26 cellular contexts compared by ENCODE assay signal in genomic region chr12:53343449-53343848, GRCh38. TPM values are rescaled to one million over a fixed set of nuclear protein-coding genes. Genes with fewer than 3 reads are reported as not detected.
DNase-seq lines count a peak whose midpoint lies in the region; ATAC-seq, FAIRE-seq and TF ChIP-seq lines count a peak whose summit lies in the region.
"Had no signal": no experiment of that assay in that cellular context is flagged by ENCODE, and none has a peak within 500 bp of the region (broad histone marks: within the 10 kb centered on the region; RNA-seq: fewer than 3 reads in every experiment).

No MANE protein-coding gene starts in this region.

- POLR2A ChIA-PET in activated CD4-positive, alpha-beta T cell treated with anti-CD3 and anti-CD28 coated beads for 36 hours (lab: Charles Lee): no interaction called here
- POLR2A ChIA-PET in HepG2 (lab: Yijun Ruan, JAX): interaction anchor here (1.4 to 2.5 kb wide), 3 partner anchors 22 to 157 kb away, joined by 3 to 17 read pairs (median 10); partner anchors contain the start of genes AAAS, PRR13 and TARBP2

- H3K27me3 ChIP-seq in HepG2 (ENCODE audit: control insufficient read depth in 1 of 2, insufficient read depth in 2 of 2, low read length in 2 of 2): peaks cover 1 to 35% of the 10 kb centered on the region in 2 experiments

- H3K27me3 Mint-ChIP-seq in activated CD4-positive, alpha-beta T cell treated with anti-CD3 and anti-CD28 coated beads for 36 hours: peaks cover 6% of the 10 kb centered on the region
- H3K27me3 Mint-ChIP-seq in T-helper 17 cell: peaks cover 16% of the 10 kb centered on the region
- H3K27me3 Mint-ChIP-seq in natural killer cell (ENCODE audit: low read depth in 2 of 2): peaks cover 0 to 7% of the 10 kb centered on the region in 2 donors

- BruUV-seq in HepG2 (replicated peaks; lab: Mats Ljungman, UMichigan): no TSS peak

- H3K36me3 ChIP-seq in HepG2 (replicated peaks in 1 of 2; ENCODE audit: control insufficient read depth in 1 of 2, insufficient read depth in 2 of 2, low read length in 2 of 2): no peaks in the 10 kb centered on the region
- H3K36me3 ChIP-seq: gastroesophageal sphincter, left lung had no signal

- H4K20me1 ChIP-seq in HepG2 (ENCODE audit: insufficient read depth, low read length): no peaks in the 10 kb centered on the region

- no peak overlapping the region for H3K4me3 Mint-ChIP-seq in activated CD4-positive, alpha-beta T cell treated with anti-CD3 and anti-CD28 coated beads for 36 hours
- no peak overlapping the region for H3K4me3 Mint-ChIP-seq in T-helper 17 cell
- peak overlapping the region; percentile 75 for H3K4me3 Mint-ChIP-seq in natural killer cell

- no peak for ATAC-seq in activated CD4-positive, alpha-beta T cell treated with anti-CD3 and anti-CD28 coated beads for 36 hours
- ATAC-seq in T-helper 17 cell: no peak
- no peak for ATAC-seq in natural killer cell
- ATAC-seq in HepG2: no peak
- ATAC-seq: activated CD8-positive, alpha-beta T cell treated with anti-CD3 and anti-CD28 coated beads, Interleukin-2, amount 10 ng/mL, durations not matched to agents 7 days and 5 days; gastroesophageal sphincter; left lung; PC-3; stimulated activated naive CD8-positive, alpha-beta T cell treated with anti-CD3 and anti-CD28 coated beads, Interleukin-15, Interleukin-2, amounts not matched to agents 100 U/mL and 50 U/mL, for 24 hours had no signal

- WGBS in HepG2 (ENCODE audit: low lambda C conversion rate): 19% methylated on average over 3 of the region's 3 CpGs

- TF ChIP-seq RAD21 in HepG2 (CRISPR knock-in tag; IDR thresholded peaks at IDR 0.05): no peak

- H3K9me3 Mint-ChIP-seq in activated CD4-positive, alpha-beta T cell treated with anti-CD3 and anti-CD28 coated beads for 36 hours (ENCODE audit: low read depth): no peaks in the 10 kb centered on the region
- no peaks in the 10 kb centered on the region for H3K9me3 Mint-ChIP-seq in natural killer cell

- no peak overlapping the region for H2AFZ ChIP-seq in HepG2 (ENCODE audit: low read length)

- H3K4me2 ChIP-seq in HepG2 (ENCODE audit: low read depth, low read length): no peak overlapping the region

- CTCF ChIA-PET in activated CD4-positive, alpha-beta T cell treated with anti-CD3 and anti-CD28 coated beads for 36 hours (lab: Charles Lee): interaction anchor here (0.6 to 6.1 kb wide), 6 partner anchors 9 to 97 kb away, joined by 3 to 77 read pairs (median 4); partner anchors contain the start of gene AAAS
- CTCF ChIA-PET in HepG2 (lab: Yijun Ruan, JAX; ENCODE audit: low intra/inter-chr PET ratio, low total read pairs): no interaction called here

- H3K27ac Mint-ChIP-seq in activated CD4-positive, alpha-beta T cell treated with anti-CD3 and anti-CD28 coated beads for 36 hours: peak overlapping the region; percentile 33
- H3K27ac Mint-ChIP-seq in T-helper 17 cell: peak overlapping the region; percentile 78
- peak overlapping the region in 1 of 2 donors; percentile 36 for H3K27ac Mint-ChIP-seq in natural killer cell

- TF ChIP-seq CTCF in natural killer cell (IDR thresholded peaks at IDR 0.05): no peak
- no peak for TF ChIP-seq CTCF in HepG2 (CRISPR knock-in tag; IDR thresholded peaks at IDR 0.05)

- intact Hi-C loops in activated CD4-positive, alpha-beta T cell treated with anti-CD3 and anti-CD28 coated beads for 36 hours (cut with DNase I, micrococcal nuclease): no loop called here
- intact Hi-C loops in natural killer cell (cut with micrococcal nuclease) (loop anchor here (10.0 kb wide), 1 partner anchor 279 kb away; no protein-coding TSS in a partner anchor), HepG2 (cut with micrococcal nuclease; ENCODE audit: unreplicated experiment) (no loop called here)

- no peaks in the 10 kb centered on the region for H3K9me3 ChIP-seq in T-helper 17 cell (ENCODE audit: control insufficient read depth, low read length, poor library complexity, severe bottlenecking)
- no peaks in the 10 kb centered on the region for H3K9me3 ChIP-seq in HepG2 (ENCODE audit: low read length)
- H3K9me3 ChIP-seq: gastroesophageal sphincter, left lung had no signal

- no peak overlapping the region for H3K9ac ChIP-seq in HepG2 (ENCODE audit: insufficient read depth, low read depth, low read length)
- H3K9ac ChIP-seq: KMS-11 had no signal

- H3K4me1 ChIP-seq in HepG2 (ENCODE audit: insufficient read depth, low read length): peaks cover 17% of the 10 kb centered on the region

- no peak for TF ChIP-seq POLR2A in HepG2 (IDR thresholded peaks at IDR 0.05; ENCODE audit: insufficient read depth in 1 of 2, low read depth in 2 of 2, low read length in 2 of 2)

- no peaks in the 10 kb centered on the region for H3K36me3 Mint-ChIP-seq in activated CD4-positive, alpha-beta T cell treated with anti-CD3 and anti-CD28 coated beads for 36 hours (ENCODE audit: low read depth)
- H3K36me3 Mint-ChIP-seq in T-helper 17 cell (ENCODE audit: low read depth) (no peaks in the 10 kb centered on the region), natural killer cell (no peaks in the 10 kb centered on the region)

- DNase-seq in activated CD4-positive, alpha-beta T cell treated with anti-CD3 and anti-CD28 coated beads for 36 hours: no peak
- DNase-seq in activated CD4-positive, alpha-beta T cell treated with anti-CD3 and anti-CD28 coated beads for 4 hours: no peak
- DNase-seq in T-helper 17 cell: no peak
- no peak for DNase-seq in natural killer cell
- DNase-seq in HepG2 (ENCODE audit: low spot score): no peak
- no peak for DNase-seq in SIG-M5 (lab: John Stamatoyannopoulos, UW)
- DNase-seq: activated CD8-positive, alpha-beta T cell treated with anti-CD3 and anti-CD28 coated beads, Interleukin-2, amount 10 ng/mL, durations not matched to agents 7 days and 5 days; activated effector memory CD4-positive, alpha-beta T cell treated with Interleukin-2 at 50 U/mL for 16 hours; cortex of kidney; DMS79 treated with DMSO at 0.1 percent for 48 hours; left lung; NCI-H1105; NCI-H748 treated with DMSO at 0.1 percent for 48 hours; PC-3; stimulated activated CD4-positive, alpha-beta T cell treated with anti-CD3 and anti-CD28 coated beads, Interleukin-12 subunit alpha, Interleukin-12 subunit beta, amount 100 ng/mL, for 4 hours; stimulated activated naive CD8-positive, alpha-beta T cell treated with anti-CD3 and anti-CD28 coated beads, Interleukin-15, Interleukin-2, amounts not matched to agents 100 U/mL and 50 U/mL, for 24 hours had no signal

- no peaks in the 10 kb centered on the region for H3K79me2 ChIP-seq in HepG2 (ENCODE audit: insufficient read depth, low read length)

- TF ChIP-seq EP300 in HepG2 (IDR thresholded peaks at IDR 0.05; ENCODE audit: low read depth in 2 of 2, low read length in 2 of 2): no peak
- no peak for TF ChIP-seq EP300 in HepG2 (CRISPR knock-in tag; IDR thresholded peaks at IDR 0.05; ENCODE audit: borderline replicate concordance)

- FAIRE-seq in HepG2 (lab: Jason Lieb, UNC): no peak
- FAIRE-seq: GM18507, H54, TTC549 had no signal

- H3K4me3 ChIP-seq in HepG2 (replicated peaks in 1 of 3; ENCODE audit: insufficient read depth in 1 of 3, low read depth in 2 of 3, low read length in 3 of 3): no peak overlapping the region
- H3K4me3 ChIP-seq: gastroesophageal sphincter, left lung had no signal

- no peak overlapping the region for H3K27ac ChIP-seq in HepG2 (ENCODE audit: extremely low read length, insufficient read depth, low read length)
- H3K27ac ChIP-seq: C4-2B, KMS-11, left lung had no signal

- peaks cover 24% of the 10 kb centered on the region for H3K4me1 Mint-ChIP-seq in activated CD4-positive, alpha-beta T cell treated with anti-CD3 and anti-CD28 coated beads for 36 hours
- H3K4me1 Mint-ChIP-seq in T-helper 17 cell (peaks cover 27% of the 10 kb centered on the region), natural killer cell (peaks cover 12 to 20% of the 10 kb centered on the region in 2 donors)

- in situ Hi-C loops in HepG2 (cut with HindIII; ENCODE audit: extremely low pct_ligation_motif_present, low pct_unique_long_range_greater_than_20kb): no loop called here

RNA-seq across cellular contexts. Expression of gene SP7, which starts 7.3 kb away (rescaled TPM):
- not detected for total RNA-seq in activated CD4-positive, alpha-beta T cell treated with anti-CD3 and anti-CD28 coated beads for 36 hours
- not detected for total RNA-seq in T-helper 17 cell
- total RNA-seq in natural killer cell: under 1 TPM in 1 of 3 donors, not detected in 2; 0.07 TPM
- total RNA-seq in HepG2 (2016; rRNA removed; fragmentation: Illumina TruSeq; extraction: Trizol): not detected in 2 replicates
- not detected in 2 replicates for total RNA-seq in HepG2 (2016; cell fraction: cytosol; rRNA removed; fragmentation: Illumina TruSeq; extraction: Trizol; ENCODE audit: low read depth)
- total RNA-seq in HepG2 (2016; cell fraction: insoluble cytoplasmic fraction; rRNA removed; fragmentation: Illumina TruSeq; extraction: Trizol): not detected in 2 replicates
- not detected in 2 replicates for total RNA-seq in HepG2 (2016; cell fraction: membrane; rRNA removed; fragmentation: Illumina TruSeq; extraction: Trizol)
- not detected in 2 replicates for total RNA-seq in HepG2 (2016; cell fraction: nucleus; rRNA removed; fragmentation: Illumina TruSeq; extraction: Trizol)
- not detected in 2 replicates for polyA plus RNA-seq in HepG2 (2011; rRNA removed)
- not detected in 2 replicates for polyA plus RNA-seq in HepG2 (2011; cell fraction: cytosol; rRNA removed)
- polyA plus RNA-seq in HepG2 (2011; cell fraction: nucleus; rRNA removed): not detected in 2 replicates
- polyA plus RNA-seq in HepG2 (2012): not detected in 2 replicates
- not detected in 2 replicates for polyA plus RNA-seq in HepG2 (2016; cell fraction: cytosol; fragmentation: Illumina TruSeq; extraction: Trizol; ENCODE audit: low read depth)
- not detected in 2 replicates for polyA plus RNA-seq in HepG2 (2016; cell fraction: insoluble cytoplasmic fraction; fragmentation: Illumina TruSeq; extraction: Trizol; ENCODE audit: low read depth)
- not detected in 2 replicates for polyA plus RNA-seq in HepG2 (2016; cell fraction: membrane; fragmentation: Illumina TruSeq; extraction: Trizol; ENCODE audit: low read depth)
- polyA plus RNA-seq in HepG2 (2016; cell fraction: nucleus; fragmentation: Illumina TruSeq; extraction: Trizol; ENCODE audit: insufficient read depth, low read depth): not detected in 2 replicates
- not detected in 2 replicates for polyA minus RNA-seq in HepG2 (2011; rRNA and poly(A)+ RNA removed; ENCODE audit: low replicate concordance)
- polyA minus RNA-seq in HepG2 (2011; cell fraction: cytosol; rRNA and poly(A)+ RNA removed): not detected in 2 replicates
- not detected in 2 replicates for polyA minus RNA-seq in HepG2 (2011; cell fraction: nucleus; rRNA and poly(A)+ RNA removed)
- total RNA-seq: A172; activated CD8-positive, alpha-beta T cell treated with anti-CD3 and anti-CD28 coated beads, Interleukin-2, amount 10 ng/mL, durations not matched to agents 7 days and 5 days; epithelial cell of proximal tubule; gastroesophageal sphincter; PC-3; SK-MEL-5; ureter had no signal

RNA-seq across cellular contexts. Expression of gene AAAS, which starts 22.0 kb away (rescaled TPM):
- total RNA-seq in activated CD4-positive, alpha-beta T cell treated with anti-CD3 and anti-CD28 coated beads for 36 hours: 10 to 100 TPM; 65.5 to 72.5 TPM
- total RNA-seq in T-helper 17 cell (10 to 100 TPM; 31.2 to 31.8 TPM), natural killer cell (10 to 100 TPM; 34.3 to 50.4 (median 45.0) TPM), HepG2 (2016; rRNA removed; fragmentation: Illumina TruSeq; extraction: Trizol) (47.6 and 49.9 TPM in 2 replicates)
- total RNA-seq in HepG2 (2016; cell fraction: cytosol; rRNA removed; fragmentation: Illumina TruSeq; extraction: Trizol; ENCODE audit: low read depth): 6.3 and 7.4 TPM in 2 replicates
- 49.9 and 52.5 TPM in 2 replicates for total RNA-seq in HepG2 (2016; cell fraction: insoluble cytoplasmic fraction; rRNA removed; fragmentation: Illumina TruSeq; extraction: Trizol)
- total RNA-seq in HepG2 (2016; cell fraction: membrane; rRNA removed; fragmentation: Illumina TruSeq; extraction: Trizol): 10.6 and 11.1 TPM in 2 replicates
- 41.2 and 46.6 TPM in 2 replicates for total RNA-seq in HepG2 (2016; cell fraction: nucleus; rRNA removed; fragmentation: Illumina TruSeq; extraction: Trizol)
- polyA plus RNA-seq in HepG2 (2011; rRNA removed): 52.0 and 54.0 TPM in 2 replicates
- 37.5 and 46.8 TPM in 2 replicates for polyA plus RNA-seq in HepG2 (2011; cell fraction: cytosol; rRNA removed)
- polyA plus RNA-seq in HepG2 (2011; cell fraction: nucleus; rRNA removed): 182 and 197 TPM in 2 replicates
- polyA plus RNA-seq in HepG2 (2012): 40.1 and 43.3 TPM in 2 replicates
- polyA plus RNA-seq in HepG2 (2016; cell fraction: cytosol; fragmentation: Illumina TruSeq; extraction: Trizol; ENCODE audit: low read depth): 6.0 and 6.9 TPM in 2 replicates
- polyA plus RNA-seq in HepG2 (2016; cell fraction: insoluble cytoplasmic fraction; fragmentation: Illumina TruSeq; extraction: Trizol; ENCODE audit: low read depth): 54.2 and 64.7 TPM in 2 replicates
- polyA plus RNA-seq in HepG2 (2016; cell fraction: membrane; fragmentation: Illumina TruSeq; extraction: Trizol; ENCODE audit: low read depth): 9.0 and 9.4 TPM in 2 replicates
- 70.0 and 70.8 TPM in 2 replicates for polyA plus RNA-seq in HepG2 (2016; cell fraction: nucleus; fragmentation: Illumina TruSeq; extraction: Trizol; ENCODE audit: insufficient read depth, low read depth)
- 115 and 225 TPM in 2 replicates for polyA minus RNA-seq in HepG2 (2011; rRNA and poly(A)+ RNA removed; ENCODE audit: low replicate concordance)
- 21.9 and 28.0 TPM in 2 replicates for polyA minus RNA-seq in HepG2 (2011; cell fraction: cytosol; rRNA and poly(A)+ RNA removed)
- 39.3 and 48.9 TPM in 2 replicates for polyA minus RNA-seq in HepG2 (2011; cell fraction: nucleus; rRNA and poly(A)+ RNA removed)

RNA-seq across cellular contexts. Expression of gene SP1, which starts 36.5 kb away (rescaled TPM):
- total RNA-seq in activated CD4-positive, alpha-beta T cell treated with anti-CD3 and anti-CD28 coated beads for 36 hours: 10 to 100 TPM; 76.8 to 93.5 TPM
- 10 to 100 TPM; 69.6 to 75.1 TPM for total RNA-seq in T-helper 17 cell
- 10 to 100 TPM; 84.6 to 96.3 (median 88.5) TPM for total RNA-seq in natural killer cell
- total RNA-seq in HepG2 (2016; rRNA removed; fragmentation: Illumina TruSeq; extraction: Trizol): 27.5 and 46.7 TPM in 2 replicates
- 3.0 and 3.4 TPM in 2 replicates for total RNA-seq in HepG2 (2016; cell fraction: cytosol; rRNA removed; fragmentation: Illumina TruSeq; extraction: Trizol; ENCODE audit: low read depth)
- total RNA-seq in HepG2 (2016; cell fraction: insoluble cytoplasmic fraction; rRNA removed; fragmentation: Illumina TruSeq; extraction: Trizol): 29.7 and 40.6 TPM in 2 replicates
- total RNA-seq in HepG2 (2016; cell fraction: membrane; rRNA removed; fragmentation: Illumina TruSeq; extraction: Trizol): 13.8 and 14.7 TPM in 2 replicates
- total RNA-seq in HepG2 (2016; cell fraction: nucleus; rRNA removed; fragmentation: Illumina TruSeq; extraction: Trizol): 23.5 and 24.3 TPM in 2 replicates
- 26.5 and 27.3 TPM in 2 replicates for polyA plus RNA-seq in HepG2 (2011; rRNA removed)
- polyA plus RNA-seq in HepG2 (2011; cell fraction: cytosol; rRNA removed): 18.2 TPM in 2 replicates
- 30.1 and 31.9 TPM in 2 replicates for polyA plus RNA-seq in HepG2 (2011; cell fraction: nucleus; rRNA removed)
- 14.7 and 15.8 TPM in 2 replicates for polyA plus RNA-seq in HepG2 (2012)
- polyA plus RNA-seq in HepG2 (2016; cell fraction: cytosol; fragmentation: Illumina TruSeq; extraction: Trizol; ENCODE audit: low read depth): 0.63 and 0.79 TPM in 2 replicates
- polyA plus RNA-seq in HepG2 (2016; cell fraction: insoluble cytoplasmic fraction; fragmentation: Illumina TruSeq; extraction: Trizol; ENCODE audit: low read depth): 22.5 and 22.9 TPM in 2 replicates
- polyA plus RNA-seq in HepG2 (2016; cell fraction: membrane; fragmentation: Illumina TruSeq; extraction: Trizol; ENCODE audit: low read depth): 2.7 and 3.3 TPM in 2 replicates
- 25.6 and 29.7 TPM in 2 replicates for polyA plus RNA-seq in HepG2 (2016; cell fraction: nucleus; fragmentation: Illumina TruSeq; extraction: Trizol; ENCODE audit: insufficient read depth, low read depth)
- 128 and 335 TPM in 2 replicates for polyA minus RNA-seq in HepG2 (2011; rRNA and poly(A)+ RNA removed; ENCODE audit: low replicate concordance)
- polyA minus RNA-seq in HepG2 (2011; cell fraction: cytosol; rRNA and poly(A)+ RNA removed): 38.1 and 39.5 TPM in 2 replicates
- polyA minus RNA-seq in HepG2 (2011; cell fraction: nucleus; rRNA and poly(A)+ RNA removed): 31.4 and 32.7 TPM in 2 replicates

RNA-seq across cellular contexts. Expression of gene MYG1, which starts 44.0 kb away (rescaled TPM):
- 10 to 100 TPM; 61.9 to 68.8 TPM for total RNA-seq in activated CD4-positive, alpha-beta T cell treated with anti-CD3 and anti-CD28 coated beads for 36 hours
- 10 to 100 TPM; 30.6 to 32.5 TPM for total RNA-seq in T-helper 17 cell
- total RNA-seq in natural killer cell: 10 to 100 TPM; 22.8 to 30.6 (median 28.1) TPM
- total RNA-seq in HepG2 (2016; rRNA removed; fragmentation: Illumina TruSeq; extraction: Trizol): 58.0 and 62.6 TPM in 2 replicates
- 35.2 and 36.5 TPM in 2 replicates for total RNA-seq in HepG2 (2016; cell fraction: cytosol; rRNA removed; fragmentation: Illumina TruSeq; extraction: Trizol; ENCODE audit: low read depth)
- total RNA-seq in HepG2 (2016; cell fraction: insoluble cytoplasmic fraction; rRNA removed; fragmentation: Illumina TruSeq; extraction: Trizol): 58.1 and 59.2 TPM in 2 replicates
- total RNA-seq in HepG2 (2016; cell fraction: membrane; rRNA removed; fragmentation: Illumina TruSeq; extraction: Trizol): 45.1 and 51.7 TPM in 2 replicates
- total RNA-seq in HepG2 (2016; cell fraction: nucleus; rRNA removed; fragmentation: Illumina TruSeq; extraction: Trizol): 28.7 and 35.7 TPM in 2 replicates
- polyA plus RNA-seq in HepG2 (2011; rRNA removed): 38.6 and 40.7 TPM in 2 replicates
- 42.9 and 57.6 TPM in 2 replicates for polyA plus RNA-seq in HepG2 (2011; cell fraction: cytosol; rRNA removed)
- polyA plus RNA-seq in HepG2 (2011; cell fraction: nucleus; rRNA removed): 32.2 and 36.0 TPM in 2 replicates
- 21.3 and 34.6 TPM in 2 replicates for polyA plus RNA-seq in HepG2 (2012)
- polyA plus RNA-seq in HepG2 (2016; cell fraction: cytosol; fragmentation: Illumina TruSeq; extraction: Trizol; ENCODE audit: low read depth): 38.0 and 47.5 TPM in 2 replicates
- 49.2 and 59.1 TPM in 2 replicates for polyA plus RNA-seq in HepG2 (2016; cell fraction: insoluble cytoplasmic fraction; fragmentation: Illumina TruSeq; extraction: Trizol; ENCODE audit: low read depth)
- 39.2 and 41.9 TPM in 2 replicates for polyA plus RNA-seq in HepG2 (2016; cell fraction: membrane; fragmentation: Illumina TruSeq; extraction: Trizol; ENCODE audit: low read depth)
- polyA plus RNA-seq in HepG2 (2016; cell fraction: nucleus; fragmentation: Illumina TruSeq; extraction: Trizol; ENCODE audit: insufficient read depth, low read depth): 54.0 and 73.0 TPM in 2 replicates
- polyA minus RNA-seq in HepG2 (2011; rRNA and poly(A)+ RNA removed; ENCODE audit: low replicate concordance): 43.6 and 97.4 TPM in 2 replicates
- polyA minus RNA-seq in HepG2 (2011; cell fraction: cytosol; rRNA and poly(A)+ RNA removed): 15.0 and 19.7 TPM in 2 replicates
- polyA minus RNA-seq in HepG2 (2011; cell fraction: nucleus; rRNA and poly(A)+ RNA removed): 8.8 and 14.4 TPM in 2 replicates

RNA-seq across cellular contexts. Expression of gene PFDN5, which starts 48.1 kb away (rescaled TPM):
- 100 to 1,000 TPM; 253 to 322 TPM for total RNA-seq in activated CD4-positive, alpha-beta T cell treated with anti-CD3 and anti-CD28 coated beads for 36 hours
- total RNA-seq in T-helper 17 cell (100 to 1,000 TPM; 566 to 600 TPM), natural killer cell (100 to 1,000 TPM; 365 to 450 (median 439) TPM), HepG2 (2016; rRNA removed; fragmentation: Illumina TruSeq; extraction: Trizol) (462 and 578 TPM in 2 replicates)
- 461 and 472 TPM in 2 replicates for total RNA-seq in HepG2 (2016; cell fraction: cytosol; rRNA removed; fragmentation: Illumina TruSeq; extraction: Trizol; ENCODE audit: low read depth)
- 478 and 604 TPM in 2 replicates for total RNA-seq in HepG2 (2016; cell fraction: insoluble cytoplasmic fraction; rRNA removed; fragmentation: Illumina TruSeq; extraction: Trizol)
- 502 and 534 TPM in 2 replicates for total RNA-seq in HepG2 (2016; cell fraction: membrane; rRNA removed; fragmentation: Illumina TruSeq; extraction: Trizol)
- 239 and 246 TPM in 2 replicates for total RNA-seq in HepG2 (2016; cell fraction: nucleus; rRNA removed; fragmentation: Illumina TruSeq; extraction: Trizol)
- 440 and 449 TPM in 2 replicates for polyA plus RNA-seq in HepG2 (2011; rRNA removed)
- 513 and 623 TPM in 2 replicates for polyA plus RNA-seq in HepG2 (2011; cell fraction: cytosol; rRNA removed)
- polyA plus RNA-seq in HepG2 (2011; cell fraction: nucleus; rRNA removed): 505 and 601 TPM in 2 replicates
- 398 and 423 TPM in 2 replicates for polyA plus RNA-seq in HepG2 (2012)
- polyA plus RNA-seq in HepG2 (2016; cell fraction: cytosol; fragmentation: Illumina TruSeq; extraction: Trizol; ENCODE audit: low read depth): 472 and 500 TPM in 2 replicates
- 484 and 533 TPM in 2 replicates for polyA plus RNA-seq in HepG2 (2016; cell fraction: insoluble cytoplasmic fraction; fragmentation: Illumina TruSeq; extraction: Trizol; ENCODE audit: low read depth)
- 441 and 460 TPM in 2 replicates for polyA plus RNA-seq in HepG2 (2016; cell fraction: membrane; fragmentation: Illumina TruSeq; extraction: Trizol; ENCODE audit: low read depth)
- polyA plus RNA-seq in HepG2 (2016; cell fraction: nucleus; fragmentation: Illumina TruSeq; extraction: Trizol; ENCODE audit: insufficient read depth, low read depth): 433 and 469 TPM in 2 replicates
- polyA minus RNA-seq in HepG2 (2011; rRNA and poly(A)+ RNA removed; ENCODE audit: low replicate concordance): 90.5 and 285 TPM in 2 replicates
- 52.1 and 57.1 TPM in 2 replicates for polyA minus RNA-seq in HepG2 (2011; cell fraction: cytosol; rRNA and poly(A)+ RNA removed)
- polyA minus RNA-seq in HepG2 (2011; cell fraction: nucleus; rRNA and poly(A)+ RNA removed): 96.6 and 129 TPM in 2 replicates
